ENCODE assay signal across 1 cellular context in genomic region chr3:119600732-119601131, GRCh38.
TF ChIP-seq lines count a peak whose summit lies in the region.

No MANE protein-coding gene starts in this region.

TF ChIP-seq in GM12878, 131 proteins besides CTCF, POLR2A, EP300 and RAD21 (continued from another document):
- TF ChIP-seq ELK1 (IDR thresholded peaks at IDR 0.05; ENCODE audit: low read depth, low read length) (no peak), KDM1A (IDR thresholded peaks at IDR 0.05; ENCODE audit: borderline replicate concordance) (no peak), HSF1 (IDR thresholded peaks at IDR 0.05; ENCODE audit: low read depth, low read length) (no peak), CREB1 (IDR thresholded peaks at IDR 0.05; ENCODE audit: low read depth) (0 out of 2 replicates have a peak, but pooled peaks have one; percentile 10), ATF7 (IDR thresholded peaks at IDR 0.05; ENCODE audit: low read depth) (peak; percentile 63), JUNB (IDR thresholded peaks at IDR 0.05) (no peak), ATF2 (IDR thresholded peaks at IDR 0.05; ENCODE audit: low read length) (no peak), ZNF217 (IDR thresholded peaks at IDR 0.05) (no peak), WRNIP1 (IDR thresholded peaks at IDR 0.05; ENCODE audit: borderline replicate concordance, low read depth, low read length) (no peak), PKNOX1 (IDR thresholded peaks at IDR 0.05) (no peak), RELB (IDR thresholded peaks at IDR 0.05; ENCODE audit: low read depth) (no peak; the same call in 1 of the 2 replicates), CREM (IDR thresholded peaks at IDR 0.05; ENCODE audit: low read depth) (no peak; the same call in 1 of the 2 replicates), MEF2B (IDR thresholded peaks at IDR 0.05; ENCODE audit: partially characterized antibody, poor library complexity, severe bottlenecking) (peak; percentile 54), KLF5 (IDR thresholded peaks at IDR 0.05; ENCODE audit: partially characterized antibody) (no peak), MYC (IDR thresholded peaks at IDR 0.05; ENCODE audit: insufficient read depth, insufficient read length, insufficient replicate concordance, low read length, severe bottlenecking) (no peak)
